ENCODE assay signal across 23 cellular contexts in genomic region chr12:101368016-101368415, GRCh38.
"Had no signal": no experiment of that assay in that cellular context is flagged by ENCODE, and none has a peak within 500 bp of the region (broad histone marks: within the 10 kb centered on the region; RNA-seq: fewer than 3 reads in every experiment).

No MANE protein-coding gene starts in this region.

- DNase-seq: stimulated activated CD4-positive, alpha-beta T cell treated with anti-CD3 and anti-CD28 coated beads, Interleukin-2, amount 100 ng/mL, for 24 hours; stimulated activated CD4-positive, alpha-beta T cell treated with anti-CD3 and anti-CD28 coated beads, Interleukin-2, amount 100 ng/mL, for 48 hours; stimulated activated CD4-positive, alpha-beta T cell treated with anti-CD3 and anti-CD28 coated beads, Interleukin-4, amount 100 ng/mL, for 1 hour; stimulated activated CD4-positive, alpha-beta T cell treated with anti-CD3 and anti-CD28 coated beads, Interleukin-4, amount 100 ng/mL, for 24 hours; stimulated activated CD4-positive, alpha-beta T cell treated with anti-CD3 and anti-CD28 coated beads, Interleukin-4, amount 100 ng/mL, for 4 hours; stimulated activated CD8-positive, alpha-beta memory T cell treated with anti-CD3 and anti-CD28 coated beads, Interleukin-4, amount 100 ng/mL, for 48 hours; stimulated activated naive B cell treated with anti-CD40 and anti-IgM and Interleukin-4, amounts not matched to agents 10 μg/mL and 1 μg/mL and 100 μg/mL, for 72 hours; stimulated activated naive CD4-positive, alpha-beta T cell; stimulated activated naive CD4-positive, alpha-beta T cell treated with Interleukin-2 at 50 U/mL for 16 hours; stomach; substantia nigra; testis; thyroid gland; tibial artery; transverse colon; trophoblast cell; upper lobe of left lung; upper lobe of right lung; uterus had no signal

- ATAC-seq: stimulated activated effector memory CD8-positive, alpha-beta T cell treated with anti-CD3 and anti-CD28 coated beads, Interleukin-12 subunit alpha, Interleukin-12 subunit beta, amount 100 ng/mL, for 72 hours; stimulated activated memory B cell treated with anti-CD40 and anti-IgM and Interleukin-4, amounts not matched to agents 10 μg/mL and 1 μg/mL and 100 μg/mL, for 72 hours; stimulated activated naive B cell treated with anti-CD40 and anti-IgM and Interleukin-4, amounts not matched to agents 10 μg/mL and 1 μg/mL and 100 μg/mL, for 72 hours; upper lobe of right lung had no signal

- H3K9me3 Mint-ChIP-seq: stimulated activated effector memory CD8-positive, alpha-beta T cell treated with anti-CD3 and anti-CD28 coated beads, Interleukin-12 subunit alpha, Interleukin-12 subunit beta, amount 100 ng/mL, for 72 hours; stimulated activated memory B cell treated with anti-CD40 and anti-IgM and Interleukin-4, amounts not matched to agents 10 μg/mL and 1 μg/mL and 100 μg/mL, for 72 hours; stimulated activated naive B cell treated with anti-CD40 and anti-IgM and Interleukin-4, amounts not matched to agents 10 μg/mL and 1 μg/mL and 100 μg/mL, for 72 hours; stimulated activated naive CD8-positive, alpha-beta T cell treated with anti-CD3 and anti-CD28 coated beads, Interleukin-15, Interleukin-2, amounts not matched to agents 100 ng/mL and 50 ng/mL, for 24 hours; type B pancreatic cell had no signal

- H3K4me3 Mint-ChIP-seq: stimulated activated effector memory CD8-positive, alpha-beta T cell treated with anti-CD3 and anti-CD28 coated beads, Interleukin-12 subunit alpha, Interleukin-12 subunit beta, amount 100 ng/mL, for 72 hours; stimulated activated memory B cell treated with anti-CD40 and anti-IgM and Interleukin-4, amounts not matched to agents 10 μg/mL and 1 μg/mL and 100 μg/mL, for 72 hours; stimulated activated naive B cell treated with anti-CD40 and anti-IgM and Interleukin-4, amounts not matched to agents 10 μg/mL and 1 μg/mL and 100 μg/mL, for 72 hours; stimulated activated naive CD8-positive, alpha-beta T cell treated with anti-CD3 and anti-CD28 coated beads, Interleukin-15, Interleukin-2, amounts not matched to agents 100 ng/mL and 50 ng/mL, for 24 hours; type B pancreatic cell had no signal

- H3K27me3 Mint-ChIP-seq: stimulated activated memory B cell treated with anti-CD40 and anti-IgM and Interleukin-4, amounts not matched to agents 10 μg/mL and 1 μg/mL and 100 μg/mL, for 72 hours; stimulated activated naive B cell treated with anti-CD40 and anti-IgM and Interleukin-4, amounts not matched to agents 10 μg/mL and 1 μg/mL and 100 μg/mL, for 72 hours; stimulated activated naive CD8-positive, alpha-beta T cell treated with anti-CD3 and anti-CD28 coated beads, Interleukin-15, Interleukin-2, amounts not matched to agents 100 ng/mL and 50 ng/mL, for 24 hours; type B pancreatic cell had no signal

- H3K4me1 Mint-ChIP-seq: stimulated activated memory B cell treated with anti-CD40 and anti-IgM and Interleukin-4, amounts not matched to agents 10 μg/mL and 1 μg/mL and 100 μg/mL, for 72 hours; stimulated activated naive B cell treated with anti-CD40 and anti-IgM and Interleukin-4, amounts not matched to agents 10 μg/mL and 1 μg/mL and 100 μg/mL, for 72 hours had no signal

- H3K27ac Mint-ChIP-seq: stimulated activated memory B cell treated with anti-CD40 and anti-IgM and Interleukin-4, amounts not matched to agents 10 μg/mL and 1 μg/mL and 100 μg/mL, for 72 hours; stimulated activated naive B cell treated with anti-CD40 and anti-IgM and Interleukin-4, amounts not matched to agents 10 μg/mL and 1 μg/mL and 100 μg/mL, for 72 hours; type B pancreatic cell had no signal
